In the genomic region with DNA sequence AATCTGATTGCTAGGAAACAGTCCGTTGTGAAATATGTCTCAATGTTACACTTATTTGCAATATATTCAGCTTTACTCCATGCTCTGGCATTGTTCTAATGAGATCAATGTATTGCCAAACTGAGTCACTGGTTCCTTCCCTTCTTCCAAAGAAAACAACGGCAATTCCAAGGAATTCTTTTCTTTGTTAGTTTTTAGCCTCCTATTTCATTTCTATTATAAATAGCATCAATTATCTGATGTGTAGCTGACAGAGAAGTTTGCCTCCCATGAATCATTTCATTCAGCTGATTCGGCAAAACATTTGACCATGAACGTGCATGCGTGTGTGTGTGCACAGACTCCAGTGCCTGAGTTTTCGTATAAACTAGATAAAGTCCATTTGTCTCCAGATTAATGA, we compare ENCODE assay signal across 23 cellular contexts.
DNase-seq lines count a peak whose midpoint lies in the region; ATAC-seq and TF ChIP-seq lines count a peak whose summit lies in the region.
"Had no signal": no experiment of that assay in that cellular context is flagged by ENCODE, and none has a peak within 500 bp of the region (broad histone marks: within the 10 kb centered on the region; RNA-seq: fewer than 3 reads in every experiment).

No MANE protein-coding gene starts in this region.

- no peak overlapping the region for H3K4me3 Mint-ChIP-seq in osteocyte (ENCODE audit: unreplicated experiment)
- no peak overlapping the region for H3K4me3 Mint-ChIP-seq in effector memory CD8-positive, alpha-beta T cell
- H3K4me3 Mint-ChIP-seq: activated CD4-positive, alpha-beta T cell treated with anti-CD3 and anti-CD28 coated beads, Interleukin-2, amount 10 ng/mL, durations not matched to agents 24 days and 14 days; activated CD8-positive, alpha-beta memory T cell treated with anti-CD3 and anti-CD28 coated beads, Interleukin-2, amount 10 ng/mL, durations not matched to agents 7 days and 5 days; activated naive CD4-positive, alpha-beta T cell treated with anti-CD3 and anti-CD28 coated beads, Interleukin-2, amount 50 U/mL, for 24 hours; CD4-positive, alpha-beta T cell; GM23338 had no signal

- no peaks in the 10 kb centered on the region for H3K9me3 Mint-ChIP-seq in osteocyte (ENCODE audit: unreplicated experiment)
- no peaks in the 10 kb centered on the region for H3K9me3 Mint-ChIP-seq in effector memory CD8-positive, alpha-beta T cell
- H3K9me3 Mint-ChIP-seq: activated CD4-positive, alpha-beta T cell treated with anti-CD3 and anti-CD28 coated beads, Interleukin-2, amount 10 ng/mL, durations not matched to agents 24 days and 14 days; activated naive CD4-positive, alpha-beta T cell treated with anti-CD3 and anti-CD28 coated beads, Interleukin-2, amount 50 U/mL, for 24 hours; CD4-positive, alpha-beta T cell; GM23338 had no signal

- peak overlapping the region; percentile 86 for H3K27ac Mint-ChIP-seq in osteocyte (ENCODE audit: unreplicated experiment)
- H3K27ac Mint-ChIP-seq in effector memory CD8-positive, alpha-beta T cell = no peak overlapping the region
- H3K27ac Mint-ChIP-seq: activated CD4-positive, alpha-beta T cell treated with anti-CD3 and anti-CD28 coated beads, Interleukin-2, amount 10 ng/mL, durations not matched to agents 24 days and 14 days; activated CD8-positive, alpha-beta memory T cell treated with anti-CD3 and anti-CD28 coated beads, Interleukin-2, amount 10 ng/mL, durations not matched to agents 7 days and 5 days; activated naive CD4-positive, alpha-beta T cell treated with anti-CD3 and anti-CD28 coated beads, Interleukin-2, amount 50 U/mL, for 24 hours; CD4-positive, alpha-beta T cell; GM23338 had no signal

- H3K27me3 Mint-ChIP-seq in osteocyte (ENCODE audit: unreplicated experiment) = no peaks in the 10 kb centered on the region
- H3K27me3 Mint-ChIP-seq in effector memory CD8-positive, alpha-beta T cell = no peaks in the 10 kb centered on the region
- H3K27me3 Mint-ChIP-seq: activated CD8-positive, alpha-beta memory T cell treated with anti-CD3 and anti-CD28 coated beads, Interleukin-2, amount 10 ng/mL, durations not matched to agents 7 days and 5 days; activated naive CD4-positive, alpha-beta T cell treated with anti-CD3 and anti-CD28 coated beads, Interleukin-2, amount 50 U/mL, for 24 hours; CD4-positive, alpha-beta T cell had no signal

- no peak for ATAC-seq in HG03159 (IDR thresholded peaks at IDR 0.05; ENCODE audit: unreplicated experiment)
- ATAC-seq in effector memory CD8-positive, alpha-beta T cell (replicated peaks) = no peak
- ATAC-seq: activated CD8-positive, alpha-beta memory T cell treated with anti-CD3 and anti-CD28 coated beads, Interleukin-2, amount 10 ng/mL, durations not matched to agents 7 days and 5 days; GM23338; Panc1 had no signal

- DNase-seq in AG10803 (ENCODE audit: low read depth) (peak; percentile 56), astrocyte of the hippocampus (ENCODE audit: low read depth, low spot score) (peak; percentile 53), fibroblast of pulmonary artery (ENCODE audit: low read depth) (peak; percentile 73), osteocyte (ENCODE audit: extremely low spot score, unreplicated experiment) (no peak), cortex of kidney (lab: John Stamatoyannopoulos, UW) (no peak), iPS-NIHi7 (ENCODE audit: extremely low spot score) (no peak)
- no peak for DNase-seq in effector memory CD8-positive, alpha-beta T cell
- DNase-seq: activated CD4-positive, alpha-beta T cell treated with anti-CD3 and anti-CD28 coated beads, Interleukin-2, amount 10 ng/mL, durations not matched to agents 24 days and 14 days; activated CD8-positive, alpha-beta memory T cell treated with anti-CD3 and anti-CD28 coated beads, Interleukin-2, amount 10 ng/mL, durations not matched to agents 7 days and 5 days; CD4-positive, alpha-beta T cell; kidney; NCI-H510A treated with DMSO at 0.1 percent for 48 hours; NK-92 treated with Interleukin-12 subunit alpha and Interleukin-12 subunit beta, amount 100 ng/mL, for 24 hours; nucleus accumbens; sigmoid colon; substantia nigra; T-helper 2 cell had no signal

- peaks cover 45% of the 10 kb centered on the region for H3K4me1 Mint-ChIP-seq in osteocyte (ENCODE audit: unreplicated experiment)
- peaks cover 4 to 13% of the 10 kb centered on the region in 2 donors for H3K4me1 Mint-ChIP-seq in effector memory CD8-positive, alpha-beta T cell (ENCODE audit: low read depth in 2 of 2)
- H3K4me1 Mint-ChIP-seq: GM23338 had no signal

- no peaks in the 10 kb centered on the region for H3K36me3 Mint-ChIP-seq in osteocyte (ENCODE audit: unreplicated experiment)
- H3K36me3 Mint-ChIP-seq in effector memory CD8-positive, alpha-beta T cell (ENCODE audit: insufficient read depth) = peaks cover 3% of the 10 kb centered on the region
- H3K36me3 Mint-ChIP-seq: activated CD8-positive, alpha-beta memory T cell treated with anti-CD3 and anti-CD28 coated beads, Interleukin-2, amount 10 ng/mL, durations not matched to agents 7 days and 5 days; activated naive CD4-positive, alpha-beta T cell treated with anti-CD3 and anti-CD28 coated beads, Interleukin-2, amount 50 U/mL, for 24 hours had no signal

- TF ChIP-seq CTCF in AG10803 (conservative IDR thresholded peaks at IDR 0.05; ENCODE audit: low read length) = no peak
- no peak for TF ChIP-seq CTCF in fibroblast of pulmonary artery (IDR thresholded peaks at IDR 0.05; ENCODE audit: low read length, missing control alignments)
- no peak for TF ChIP-seq CTCF in osteocyte (IDR thresholded peaks at IDR 0.05)

- H3K4me3 ChIP-seq in AG10803 (ENCODE audit: low read length) (no peak overlapping the region), fibroblast of pulmonary artery (replicated peaks; ENCODE audit: low read depth, low read length) (no peak overlapping the region)
- H3K4me3 ChIP-seq: ascending aorta, GM23338, sigmoid colon, SJSA1 had no signal

Comparison
In these comparisons a context has a peak if more than half of its experiments do, and no peak if none do; other contexts are left out.
1. DNase-seq: peak in AG10803 (single experiment), astrocyte of the hippocampus (single experiment) and fibroblast of pulmonary artery (single experiment); none in osteocyte (single experiment), cortex of kidney (single experiment), effector memory CD8-positive, alpha-beta T cell (0 of 3) and iPS-NIHi7 (single experiment).